In genomic region chr1:228646717-228647522, GRCh38 we compare ENCODE assay signal across 8 cellular contexts.
DNase-seq lines count a peak whose midpoint lies in the region; ATAC-seq and TF ChIP-seq lines count a peak whose summit lies in the region.

No MANE protein-coding gene starts in this region.

- TF ChIP-seq CTCF in ascending aorta (IDR thresholded peaks at IDR 0.05): no peak

- peaks cover 4 to 16% of the 10 kb centered on the region in 2 donors for H3K4me1 ChIP-seq in ascending aorta

- H3K36me3 ChIP-seq in ascending aorta: no peaks in the 10 kb centered on the region

- no peak for ATAC-seq in GM21423 (IDR thresholded peaks at IDR 0.05; ENCODE audit: unreplicated experiment)

- H3K4me3 ChIP-seq in ascending aorta (peak overlapping the region; percentile 51 to 76), iPS-11a (ENCODE audit: low read depth, low read length) (peak overlapping the region; percentile 47), skin epidermis (peak overlapping the region; percentile 26 to 45 (median 40))

- no peaks in the 10 kb centered on the region for H3K9me3 ChIP-seq in ascending aorta

- DNase-seq in EL: peak; percentile 66
- DNase-seq in HS-27A (ENCODE audit: low read depth): peak; percentile 20
- DNase-seq in RKO (ENCODE audit: low spot score): peak; percentile 78
- DNase-seq in ascending aorta (ENCODE audit: low spot score in 2 of 2): peak in 1 of 2 donors; percentile 75
- DNase-seq in cortex of kidney (lab: John Stamatoyannopoulos, UW): no peak

- peaks cover 3% of the 10 kb centered on the region for H3K27me3 ChIP-seq in ascending aorta

- H3K27ac ChIP-seq in ascending aorta (peak overlapping the region; percentile 46 to 69), skin epidermis (peak overlapping the region in 6 of 21 experiments; percentile 2 to 33 (median 14))

- intact Hi-C loops in ascending aorta (cut with DNase I): no loop called here
